In the genomic region with DNA sequence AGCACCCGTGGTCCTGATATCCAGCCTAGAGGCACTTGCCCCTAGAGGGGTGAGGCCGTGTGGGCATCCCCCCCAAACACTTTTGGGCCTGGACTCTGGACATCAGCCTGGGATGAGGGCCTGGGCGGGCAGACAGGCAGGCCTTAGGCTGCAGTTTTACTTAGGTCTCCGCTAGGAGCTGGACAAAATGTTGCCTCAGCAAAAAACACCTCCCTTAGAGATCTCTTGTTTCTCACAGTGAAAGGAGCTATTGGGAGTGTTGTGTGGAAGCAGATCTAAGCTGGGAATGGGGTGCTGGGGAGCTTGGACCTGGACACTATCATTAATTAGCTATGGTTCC, we compare ENCODE assay signal across 1 cellular context.
A peak's percentile ranks its signal among the peaks of the same experiment; 100 is the strongest.
TF ChIP-seq lines count a peak whose summit lies in the region.

No MANE protein-coding gene starts in this region.

TF ChIP-seq in H1, 55 proteins besides CTCF, POLR2A, EP300 and RAD21:
- no peak for TF ChIP-seq TAF7 (optimal IDR thresholded peaks at IDR 0.05; ENCODE audit: borderline replicate concordance, low read depth, low read length)
- TF ChIP-seq MAX (IDR thresholded peaks at IDR 0.05) = 0 out of 2 replicates have a peak, but pooled peaks have one; percentile 1
- peak; percentile 32; the same call in 1 of the 2 replicates for TF ChIP-seq MAFK (IDR thresholded peaks at IDR 0.05; ENCODE audit: low read depth, low read length)
TF ChIP-seq in H1: peak in this region for 2.
